In genomic region chr7:151078233-151079040, GRCh38 we compare ENCODE assay signal across 1 cellular context.
TF ChIP-seq lines count a peak whose summit lies in the region.

No MANE protein-coding gene starts in this region.

TF ChIP-seq in IMR-90, 13 proteins besides CTCF, POLR2A, EP300 and RAD21:
- TF ChIP-seq, protein P1, sequence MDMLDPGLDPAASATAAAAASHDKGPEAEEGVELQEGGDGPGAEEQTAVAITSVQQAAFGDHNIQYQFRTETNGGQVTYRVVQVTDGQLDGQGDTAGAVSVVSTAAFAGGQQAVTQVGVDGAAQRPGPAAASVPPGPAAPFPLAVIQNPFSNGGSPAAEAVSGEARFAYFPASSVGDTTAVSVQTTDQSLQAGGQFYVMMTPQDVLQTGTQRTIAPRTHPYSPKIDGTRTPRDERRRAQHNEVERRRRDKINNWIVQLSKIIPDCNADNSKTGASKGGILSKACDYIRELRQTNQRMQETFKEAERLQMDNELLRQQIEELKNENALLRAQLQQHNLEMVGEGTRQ (IDR thresholded peaks at IDR 0.05; ENCODE audit: low read depth, low read length), result 0 out of 2 replicates have a peak, but pooled peaks have one; percentile 4
- TF ChIP-seq BHLHE40 (IDR thresholded peaks at IDR 0.05; ENCODE audit: low read depth, low read length) (peak; percentile 34; the same call in 1 of the 2 replicates), CEBPB (IDR thresholded peaks at IDR 0.05; ENCODE audit: low read depth, low read length) (no peak)
